Comparison of ENCODE assay signal across 8 cellular contexts in genomic region chr17:66906321-66907278, GRCh38. TPM values are rescaled to one million over a fixed set of nuclear protein-coding genes. Genes with fewer than 3 reads are reported as not detected.
DNase-seq lines count a peak whose midpoint lies in the region; ATAC-seq and TF ChIP-seq lines count a peak whose summit lies in the region.

No MANE protein-coding gene starts in this region.

- DNase-seq in GM06990 (ENCODE audit: extremely low read depth, insufficient read length) (peak; percentile 21), MV-4-11 (lab: John Stamatoyannopoulos, UW) (peak; percentile 75), SJCRH30 (peak; percentile 84 to 90), germinal center (ENCODE audit: low spot score) (peak; percentile 66), osteocyte (ENCODE audit: extremely low spot score, unreplicated experiment) (no peak), transverse colon (peak; percentile 83)
- DNase-seq in activated naive CD4-positive, alpha-beta T cell (lab: John Stamatoyannopoulos, UW): peak; percentile 12 to 40 (median 24)

- TF ChIP-seq POLR2A in transverse colon (IDR thresholded peaks at IDR 0.05): no peak

- no peak overlapping the region for H3K27ac Mint-ChIP-seq in osteocyte (ENCODE audit: unreplicated experiment)

- in situ Hi-C loops in transverse colon (cut with MboI; ENCODE audit: low pct_ligation_motif_present in 1 of 4, low pct_unique_long_range_greater_than_20kb in 1 of 4, low sequenced_read_pairs in 3 of 4): loop anchor here in 3 of 4 donors (5.0 to 25.0 kb wide), 4 partner anchors 189 to 694 kb away; no protein-coding TSS in a partner anchor

- intact Hi-C loops in transverse colon (cut with DNase I; ENCODE audit: low total_unique reads): loop anchor here (5.0 kb wide), 1 partner anchor 189 kb away; no protein-coding TSS in a partner anchor

- ATAC-seq in HG03025 (IDR thresholded peaks at IDR 0.05; ENCODE audit: low FRiP score, unreplicated experiment): no peak

- no peaks in the 10 kb centered on the region; the same call in 1 of the 2 replicates for H3K27me3 ChIP-seq in GM06990 (replicated peaks; ENCODE audit: control insufficient read depth, insufficient read depth, low read length)
- H3K27me3 ChIP-seq in SJCRH30: no peaks in the 10 kb centered on the region
- H3K27me3 ChIP-seq in transverse colon: no peaks in the 10 kb centered on the region

- H3K4me1 Mint-ChIP-seq in osteocyte (ENCODE audit: unreplicated experiment): peaks cover 16% of the 10 kb centered on the region

- H3K36me3 ChIP-seq in GM06990 (ENCODE audit: control insufficient read depth, insufficient read depth, low read length) (no peaks in the 10 kb centered on the region), SJCRH30 (no peaks in the 10 kb centered on the region), transverse colon (no peaks in the 10 kb centered on the region)

- TF ChIP-seq EP300 in transverse colon (IDR thresholded peaks at IDR 0.05; ENCODE audit: low read depth): no peak

- 44 to 48% methylated on average over 13 to 20 of the region's 20 CpGs for WGBS in transverse colon (ENCODE audit: low coverage in 1 of 2), 2 donors

- H3K4me3 Mint-ChIP-seq in osteocyte (ENCODE audit: unreplicated experiment): no peak overlapping the region

- H3K27me3 Mint-ChIP-seq in osteocyte (ENCODE audit: unreplicated experiment): peaks cover 5% of the 10 kb centered on the region

- H3K36me3 Mint-ChIP-seq in osteocyte (ENCODE audit: unreplicated experiment): no peaks in the 10 kb centered on the region

- TF ChIP-seq CTCF in GM06990 (IDR thresholded peaks at IDR 0.05; ENCODE audit: insufficient read depth, low read length, poor library complexity, severe bottlenecking): peak; percentile 92
- TF ChIP-seq CTCF in osteocyte (IDR thresholded peaks at IDR 0.05): peak; percentile 91
- TF ChIP-seq CTCF in transverse colon (IDR thresholded peaks at IDR 0.05): peak; percentile 84 to 90 (median 87)

- H3K9me3 ChIP-seq in SJCRH30 (replicated peaks) (no peaks in the 10 kb centered on the region), transverse colon (no peaks in the 10 kb centered on the region)

- H3K4me1 ChIP-seq in SJCRH30: peaks cover 9% of the 10 kb centered on the region; the same call in 1 of the 2 replicates
- H3K4me1 ChIP-seq in transverse colon: peaks cover 0 to 8% (median 0%) of the 10 kb centered on the region in 4 donors

- H3K27ac ChIP-seq in SJCRH30 (no peak overlapping the region), transverse colon (no peak overlapping the region)

- H3K9me3 Mint-ChIP-seq in osteocyte (ENCODE audit: unreplicated experiment): no peaks in the 10 kb centered on the region

- H3K4me3 ChIP-seq in GM06990 (replicated peaks; ENCODE audit: low read depth, low read length) (no peak overlapping the region), SJCRH30 (no peak overlapping the region), transverse colon (no peak overlapping the region)

RNA-seq across cellular contexts. Expression of gene CACNG4, which starts 57.9 kb away (rescaled TPM):
- total RNA-seq in SJCRH30 (2014; rRNA removed; shearing (Covaris generic)): 0.30 and 0.49 TPM in 2 replicates
- total RNA-seq in osteocyte: 5.6 TPM in 2 replicates
- 1 to 10 TPM in 1 of 4 donors, under 1 TPM in 1, not detected in 2; 0.27 to 1.9 TPM for total RNA-seq in transverse colon
